8 cellular contexts compared by ENCODE assay signal in genomic region chr6:7726416-7727149, GRCh38. TPM values are rescaled to one million over a fixed set of nuclear protein-coding genes. Genes with fewer than 3 reads are reported as not detected.
A peak's percentile ranks its signal among the peaks of the same experiment; 100 is the strongest.
DNase-seq lines count a peak whose midpoint lies in the region; ATAC-seq and TF ChIP-seq lines count a peak whose summit lies in the region.

No MANE protein-coding gene starts in this region.

- H3K36me3 ChIP-seq in iPS-20b (ENCODE audit: insufficient read depth, low read depth, low read length), result no peaks in the 10 kb centered on the region

- H3K4me1 ChIP-seq in iPS-20b (ENCODE audit: insufficient read depth, low read length), result peaks cover 25% of the 10 kb centered on the region

- peaks cover 86% of the 10 kb centered on the region for H3K27me3 Mint-ChIP-seq in activated naive CD8-positive, alpha-beta T cell treated with anti-CD3 and anti-CD28 coated beads for 36 hours
- peaks cover 90% of the 10 kb centered on the region for H3K27me3 Mint-ChIP-seq in stimulated activated naive CD8-positive, alpha-beta T cell treated with anti-CD3 and anti-CD28 coated beads, Interleukin-15, amount 100 ng/mL, for 72 hours

- no peak overlapping the region for H3K27ac ChIP-seq in iPS-20b (ENCODE audit: low read length)

- H3K27me3 ChIP-seq in iPS-20b (ENCODE audit: insufficient read depth, low read length), result peaks cover 92% of the 10 kb centered on the region

- no peak overlapping the region for H3K27ac Mint-ChIP-seq in activated naive CD8-positive, alpha-beta T cell treated with anti-CD3 and anti-CD28 coated beads for 36 hours
- no peak overlapping the region for H3K27ac Mint-ChIP-seq in stimulated activated naive CD8-positive, alpha-beta T cell treated with anti-CD3 and anti-CD28 coated beads, Interleukin-15, amount 100 ng/mL, for 72 hours

- no peaks in the 10 kb centered on the region for H3K36me3 Mint-ChIP-seq in activated naive CD8-positive, alpha-beta T cell treated with anti-CD3 and anti-CD28 coated beads for 36 hours

- peak overlapping the region; percentile 63 for H3K4me3 ChIP-seq in AG04449 (ENCODE audit: low read depth, low read length)
- H3K4me3 ChIP-seq in iPS-20b (ENCODE audit: low read length), result peak overlapping the region; percentile 70

- ATAC-seq in GM18498 (IDR thresholded peaks at IDR 0.05; ENCODE audit: unreplicated experiment), result peak; percentile 24
- ATAC-seq in stimulated activated naive CD8-positive, alpha-beta T cell treated with anti-CD3 and anti-CD28 coated beads, Interleukin-15, amount 100 ng/mL, for 72 hours, result peak; percentile 47

- H3K9me3 ChIP-seq in iPS-20b (ENCODE audit: insufficient read depth, low read depth, low read length), result no peaks in the 10 kb centered on the region

- DNase-seq in AG04449 (ENCODE audit: low read depth, low spot score), result no peak
- DNase-seq in HK-2 (ENCODE audit: unreplicated experiment), result peak; percentile 32
- DNase-seq in activated naive CD8-positive, alpha-beta T cell treated with anti-CD3 and anti-CD28 coated beads for 36 hours, result peak; percentile 18
- DNase-seq in stimulated activated naive CD8-positive, alpha-beta T cell treated with anti-CD3 and anti-CD28 coated beads, Interleukin-15, amount 100 ng/mL, for 72 hours, result no peak
- DNase-seq in GF-D8 (lab: John Stamatoyannopoulos, UW), result no peak
- no peak for DNase-seq in UCSD-AML1 (lab: John Stamatoyannopoulos, UW; ENCODE audit: unreplicated experiment)

- POLR2A ChIA-PET in AG04449 (lab: Yijun Ruan, JAX), result no interaction called here

- H3K9ac ChIP-seq in iPS-20b (ENCODE audit: low read depth, low read length), result no peak overlapping the region

- TF ChIP-seq CTCF in AG04449 (IDR thresholded peaks at IDR 0.05; ENCODE audit: insufficient read depth, low read length, missing control alignments), result no peak

- no peaks in the 10 kb centered on the region for H3K9me3 Mint-ChIP-seq in activated naive CD8-positive, alpha-beta T cell treated with anti-CD3 and anti-CD28 coated beads for 36 hours
- no peaks in the 10 kb centered on the region for H3K9me3 Mint-ChIP-seq in stimulated activated naive CD8-positive, alpha-beta T cell treated with anti-CD3 and anti-CD28 coated beads, Interleukin-15, amount 100 ng/mL, for 72 hours

- CTCF ChIA-PET in AG04449 (lab: Yijun Ruan, JAX), result interaction anchor here (0.9 to 9.7 kb wide), 4 partner anchors 110 to 332 kb away, joined by 3 to 328 read pairs (median 107); no protein-coding TSS in a partner anchor

- peaks cover 11% of the 10 kb centered on the region for H3K4me1 Mint-ChIP-seq in activated naive CD8-positive, alpha-beta T cell treated with anti-CD3 and anti-CD28 coated beads for 36 hours
- H3K4me1 Mint-ChIP-seq in stimulated activated naive CD8-positive, alpha-beta T cell treated with anti-CD3 and anti-CD28 coated beads, Interleukin-15, amount 100 ng/mL, for 72 hours, result peaks cover 34% of the 10 kb centered on the region

- peak overlapping the region; percentile 70 for H3K4me3 Mint-ChIP-seq in activated naive CD8-positive, alpha-beta T cell treated with anti-CD3 and anti-CD28 coated beads for 36 hours
- H3K4me3 Mint-ChIP-seq in stimulated activated naive CD8-positive, alpha-beta T cell treated with anti-CD3 and anti-CD28 coated beads, Interleukin-15, amount 100 ng/mL, for 72 hours, result peak overlapping the region; percentile 78 to 90

RNA-seq across cellular contexts. Expression of gene BMP6, which starts 0.7 kb away (rescaled TPM):
- not detected for total RNA-seq in activated naive CD8-positive, alpha-beta T cell treated with anti-CD3 and anti-CD28 coated beads for 36 hours

Comparison
In these comparisons a context has a peak if more than half of its experiments do, and no peak if none do; other contexts are left out.
1. DNase-seq: peak in HK-2 (single experiment) and activated naive CD8-positive, alpha-beta T cell treated with anti-CD3 and anti-CD28 coated beads for 36 hours (single experiment); none in AG04449 (single experiment), stimulated activated naive CD8-positive, alpha-beta T cell treated with anti-CD3 and anti-CD28 coated beads, Interleukin-15, amount 100 ng/mL, for 72 hours (0 of 2), GF-D8 (single experiment) and UCSD-AML1 (single experiment).